Comparison of ENCODE assay signal across 8 cellular contexts in the genomic region with DNA sequence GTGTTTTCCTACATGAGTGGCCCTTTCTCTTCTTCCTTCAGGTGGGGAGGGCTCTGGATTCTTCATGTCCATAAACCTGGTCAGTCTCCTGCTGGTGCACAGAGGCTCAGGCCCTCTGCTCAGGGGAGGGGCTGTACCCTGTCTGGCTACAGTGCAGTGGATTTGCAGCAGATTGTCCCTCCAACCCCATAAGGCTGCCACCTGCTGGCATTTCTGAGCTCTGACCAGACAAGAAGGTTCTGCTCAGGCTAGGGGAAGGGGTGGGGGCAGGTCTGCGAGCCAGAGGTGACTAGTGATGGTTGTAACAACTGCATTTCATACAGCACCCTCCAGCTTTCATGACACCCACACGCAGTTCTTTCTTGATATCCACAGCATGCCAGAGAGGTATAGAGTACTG.
DNase-seq lines count a peak whose midpoint lies in the region; ATAC-seq and TF ChIP-seq lines count a peak whose summit lies in the region.
"Not testable (repeated sequence)": the region's sequence is repeated elsewhere in the genome, so short reads cannot be mapped to it uniquely, and the experiment has no call there.

No MANE protein-coding gene starts in this region.

- H3K4me2 ChIP-seq in Karpas-422 (ENCODE audit: low read depth, low read length, poor library complexity, severe bottlenecking), result not testable (repeated sequence)

- not testable (repeated sequence) for H3K4me1 Mint-ChIP-seq in activated CD4-positive, alpha-beta T cell treated with anti-CD3 and anti-CD28 coated beads for 36 hours
- H3K4me1 Mint-ChIP-seq in osteocyte (ENCODE audit: unreplicated experiment), result peaks cover 37% of the 10 kb centered on the region

- H3K79me2 ChIP-seq in Karpas-422 (ENCODE audit: low read length), result not testable (repeated sequence)

- H3K27ac ChIP-seq in Karpas-422 (ENCODE audit: low read length), result not testable (repeated sequence)
- H3K27ac ChIP-seq in colonic mucosa, result peak overlapping the region; percentile 40

- H3K36me3 ChIP-seq in Karpas-422 (ENCODE audit: insufficient read depth, low read length); colonic mucosa: not testable (repeated sequence)

- H3K36me3 Mint-ChIP-seq in activated CD4-positive, alpha-beta T cell treated with anti-CD3 and anti-CD28 coated beads for 36 hours (ENCODE audit: low read depth); osteocyte (ENCODE audit: unreplicated experiment): not testable (repeated sequence)

- peak; percentile 55 for ATAC-seq in activated CD4-positive, alpha-beta T cell treated with anti-CD3 and anti-CD28 coated beads for 36 hours

- H3K9me3 ChIP-seq in Karpas-422 (ENCODE audit: low read length); colonic mucosa: not testable (repeated sequence)

- not testable (repeated sequence) for H3K27ac Mint-ChIP-seq in activated CD4-positive, alpha-beta T cell treated with anti-CD3 and anti-CD28 coated beads for 36 hours
- peak overlapping the region; percentile 29 for H3K27ac Mint-ChIP-seq in osteocyte (ENCODE audit: unreplicated experiment)

- H3K4me3 Mint-ChIP-seq in activated CD4-positive, alpha-beta T cell treated with anti-CD3 and anti-CD28 coated beads for 36 hours, result not testable (repeated sequence)
- peak overlapping the region; percentile 32 for H3K4me3 Mint-ChIP-seq in osteocyte (ENCODE audit: unreplicated experiment)

- H3K9me3 Mint-ChIP-seq in activated CD4-positive, alpha-beta T cell treated with anti-CD3 and anti-CD28 coated beads for 36 hours (ENCODE audit: low read depth); osteocyte (ENCODE audit: unreplicated experiment): not testable (repeated sequence)

- H4K20me1 ChIP-seq in Karpas-422 (ENCODE audit: insufficient read depth, low read depth, low read length), result not testable (repeated sequence)

- not testable (repeated sequence) for H3K4me3 ChIP-seq in Karpas-422 (ENCODE audit: low read length); colonic mucosa

- H2AFZ ChIP-seq in Karpas-422 (ENCODE audit: low read length), result not testable (repeated sequence)

- not testable (repeated sequence) for H3K9me2 ChIP-seq in Karpas-422 (replicated peaks; ENCODE audit: insufficient read depth, low read length)

- CTCF ChIA-PET in activated CD4-positive, alpha-beta T cell treated with anti-CD3 and anti-CD28 coated beads for 36 hours (lab: Charles Lee), result interaction anchor here (0.7 to 2.2 kb wide), 3 partner anchors 12 to 300 kb away, joined by 3 to 7 read pairs (median 5); no protein-coding TSS in a partner anchor

- POLR2A ChIA-PET in activated CD4-positive, alpha-beta T cell treated with anti-CD3 and anti-CD28 coated beads for 36 hours (lab: Charles Lee), result not testable (repeated sequence)

- not testable (repeated sequence) for H3K9ac ChIP-seq in Karpas-422 (ENCODE audit: low read length); colonic mucosa (ENCODE audit: low read depth in 2 of 2, low read length in 2 of 2)

- H3K4me1 ChIP-seq in Karpas-422 (ENCODE audit: low read length); colonic mucosa: not testable (repeated sequence)

- DNase-seq in GM03348 (ENCODE audit: low spot score) (peak; percentile 63), Karpas-422 (peak; percentile 83), NCI-H69 (lab: John Stamatoyannopoulos, UW) (peak; percentile 64), colonic mucosa (peak; percentile 59), hippocampal formation (lab: John Stamatoyannopoulos, UW) (peak; percentile 21 to 40), osteocyte (ENCODE audit: extremely low spot score, unreplicated experiment) (peak; percentile 88), ureter (ENCODE audit: low spot score) (peak; percentile 74)
- peak; percentile 58 for DNase-seq in activated CD4-positive, alpha-beta T cell treated with anti-CD3 and anti-CD28 coated beads for 36 hours

- intact Hi-C loops in activated CD4-positive, alpha-beta T cell treated with anti-CD3 and anti-CD28 coated beads for 36 hours (cut with DNase I, micrococcal nuclease), result loop anchor here in 1 of 2 experiments (5.0 kb wide), 1 partner anchor 50 kb away; no protein-coding TSS in a partner anchor
- intact Hi-C loops in colonic mucosa (cut with DNase I), result not testable (repeated sequence)

- H3K27me3 Mint-ChIP-seq in activated CD4-positive, alpha-beta T cell treated with anti-CD3 and anti-CD28 coated beads for 36 hours; osteocyte (ENCODE audit: unreplicated experiment): not testable (repeated sequence)

- not testable (repeated sequence) for H3K27me3 ChIP-seq in Karpas-422 (ENCODE audit: low read length); colonic mucosa

- TF ChIP-seq CTCF in colonic mucosa (IDR thresholded peaks at IDR 0.05) (peak; percentile 49), osteocyte (IDR thresholded peaks at IDR 0.05) (peak; percentile 77)

Comparison
In these comparisons a context has a peak if more than half of its experiments do, and no peak if none do; other contexts are left out.
1. DNase-seq: peak in every context shown above with its lines; median percentile 88 in osteocyte; 83 in Karpas-422; 74 in ureter; 64 in NCI-H69; 63 in GM03348; 59 in colonic mucosa; 58 in activated CD4-positive, alpha-beta T cell treated with anti-CD3 and anti-CD28 coated beads for 36 hours; 30 in hippocampal formation.